ENCODE assay signal across 9 cellular contexts in the genomic region with DNA sequence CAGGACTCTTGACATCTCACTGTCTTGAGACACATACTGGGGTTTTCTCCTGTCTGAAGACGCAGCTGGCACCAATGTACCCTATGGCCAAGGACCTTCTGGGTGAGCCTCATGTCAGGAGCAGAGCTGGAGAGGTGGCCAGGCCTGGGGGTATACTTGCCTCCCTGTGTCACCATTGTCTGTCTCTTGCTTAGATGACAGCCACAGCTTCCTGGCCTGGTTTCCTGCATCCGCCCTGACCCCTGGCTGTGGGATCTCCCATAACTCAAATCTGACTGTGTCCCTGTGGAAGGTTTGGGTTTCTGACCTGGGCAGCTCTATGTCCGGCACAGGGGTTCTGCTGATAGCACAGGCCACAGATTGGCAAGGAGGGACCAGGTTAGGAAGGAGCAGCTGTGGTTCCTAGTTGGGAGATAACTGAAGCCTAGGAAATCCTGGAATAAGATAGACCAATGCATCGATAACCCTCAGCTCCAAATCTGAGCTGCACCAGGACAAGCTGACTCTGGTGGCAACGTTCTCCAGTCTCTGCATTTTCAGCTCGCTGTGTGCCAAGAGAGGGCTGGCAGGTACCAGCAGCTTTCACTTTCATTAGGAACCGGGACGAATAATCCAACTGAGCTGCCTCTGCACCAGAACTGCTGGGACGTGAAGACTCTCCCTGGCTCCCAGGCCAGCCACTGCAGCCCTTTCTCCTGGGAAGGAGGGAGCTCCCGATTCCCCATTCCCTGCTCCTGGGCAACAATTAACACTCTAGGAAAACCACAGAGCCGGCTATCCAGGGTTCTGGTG. TPM values are rescaled to one million over a fixed set of nuclear protein-coding genes. Genes with fewer than 3 reads are reported as not detected.
DNase-seq lines count a peak whose midpoint lies in the region; ATAC-seq and TF ChIP-seq lines count a peak whose summit lies in the region.
"Had no signal": no experiment of that assay in that cellular context is flagged by ENCODE, and none has a peak within 500 bp of the region (broad histone marks: within the 10 kb centered on the region; RNA-seq: fewer than 3 reads in every experiment).

No MANE protein-coding gene starts in this region.

- peak overlapping the region; percentile 93 for H3K27ac ChIP-seq in left ventricle myocardium inferior (replicated peaks)
- H3K27ac ChIP-seq in rectal smooth muscle tissue (ENCODE audit: low read depth, low read length), result peak overlapping the region; percentile 41

- ATAC-seq in GM19463 (IDR thresholded peaks at IDR 0.05; ENCODE audit: unreplicated experiment), result no peak

- intact Hi-C loops in left ventricle myocardium inferior (cut with micrococcal nuclease), result no loop called here

- H3K27ac Mint-ChIP-seq in activated CD4-positive, alpha-beta memory T cell treated with anti-CD3 and anti-CD28 coated beads, Interleukin-2, amount 10 ng/mL, durations not matched to agents 7 days and 5 days, result peak overlapping the region; percentile 45
- H3K27ac Mint-ChIP-seq: mesothelial cell of epicardium had no signal

- H3K9me3 ChIP-seq in left ventricle myocardium inferior (replicated peaks), result no peaks in the 10 kb centered on the region
- H3K9me3 ChIP-seq in MG63, result no peaks in the 10 kb centered on the region

- no peaks in the 10 kb centered on the region for H3K9me3 Mint-ChIP-seq in activated CD4-positive, alpha-beta memory T cell treated with anti-CD3 and anti-CD28 coated beads, Interleukin-2, amount 10 ng/mL, durations not matched to agents 7 days and 5 days
- H3K9me3 Mint-ChIP-seq: mesothelial cell of epicardium had no signal

- peaks cover 83% of the 10 kb centered on the region for H3K4me1 Mint-ChIP-seq in activated CD4-positive, alpha-beta memory T cell treated with anti-CD3 and anti-CD28 coated beads, Interleukin-2, amount 10 ng/mL, durations not matched to agents 7 days and 5 days

- DNase-seq in GM06990 (ENCODE audit: extremely low read depth, insufficient read length) (no peak), left ventricle myocardium inferior (peak; percentile 40), MG63 (no peak), DMS53 treated with DMSO at 0.1 percent for 48 hours (lab: John Stamatoyannopoulos, UW; ENCODE audit: unreplicated experiment) (no peak)
- DNase-seq in activated CD4-positive, alpha-beta memory T cell treated with anti-CD3 and anti-CD28 coated beads, Interleukin-2, amount 10 ng/mL, durations not matched to agents 7 days and 5 days, result peak; percentile 25
- DNase-seq in activated CD8-positive, alpha-beta memory T cell treated with anti-CD3 and anti-CD28 coated beads for 24 hours, result no peak

- POLR2A ChIA-PET in activated CD4-positive, alpha-beta memory T cell treated with anti-CD3 and anti-CD28 coated beads, Interleukin-2, amount 10 ng/mL, durations not matched to agents 7 days and 5 days (lab: Charles Lee), result interaction anchor here (0.6 to 3.3 kb wide), 9 partner anchors 11 to 1846 kb away, joined by 3 to 16 read pairs (median 3); partner anchors contain the start of genes CIITA and HAPSTR1

- H3K9ac ChIP-seq in rectal smooth muscle tissue (ENCODE audit: low read length), result no peak overlapping the region

- TF ChIP-seq CTCF in GM06990 (IDR thresholded peaks at IDR 0.05; ENCODE audit: insufficient read depth, low read length, poor library complexity, severe bottlenecking) (no peak), left ventricle myocardium inferior (IDR thresholded peaks at IDR 0.05; ENCODE audit: borderline replicate concordance) (peak; percentile 20)

- no peaks in the 10 kb centered on the region for H3K27me3 Mint-ChIP-seq in activated CD4-positive, alpha-beta memory T cell treated with anti-CD3 and anti-CD28 coated beads, Interleukin-2, amount 10 ng/mL, durations not matched to agents 7 days and 5 days

- H3K4me1 ChIP-seq in left ventricle myocardium inferior (peaks cover 97% of the 10 kb centered on the region), rectal smooth muscle tissue (ENCODE audit: control insufficient read depth, insufficient read depth, low read length) (peaks cover 42% of the 10 kb centered on the region)

- H3K27me3 ChIP-seq in GM06990 (replicated peaks; ENCODE audit: control insufficient read depth, insufficient read depth, low read length), result no peaks in the 10 kb centered on the region
- H3K27me3 ChIP-seq in left ventricle myocardium inferior (ENCODE audit: low read depth), result no peaks in the 10 kb centered on the region
- no peaks in the 10 kb centered on the region for H3K27me3 ChIP-seq in rectal smooth muscle tissue (ENCODE audit: control insufficient read depth, insufficient read depth, low read length)
- no peaks in the 10 kb centered on the region for H3K27me3 ChIP-seq in MG63

- H3K36me3 Mint-ChIP-seq in activated CD4-positive, alpha-beta memory T cell treated with anti-CD3 and anti-CD28 coated beads, Interleukin-2, amount 10 ng/mL, durations not matched to agents 7 days and 5 days (ENCODE audit: low read depth), result peaks cover 30% of the 10 kb centered on the region
- H3K36me3 Mint-ChIP-seq: mesothelial cell of epicardium had no signal

- H3K36me3 ChIP-seq in GM06990 (ENCODE audit: control insufficient read depth, insufficient read depth, low read length), result peaks cover 19% of the 10 kb centered on the region
- peaks cover 13% of the 10 kb centered on the region for H3K36me3 ChIP-seq in left ventricle myocardium inferior
- no peaks in the 10 kb centered on the region for H3K36me3 ChIP-seq in rectal smooth muscle tissue (ENCODE audit: control insufficient read depth, insufficient read depth, low read length)
- H3K36me3 ChIP-seq in MG63, result peaks cover 53% of the 10 kb centered on the region

- H3K4me3 ChIP-seq in GM06990 (replicated peaks; ENCODE audit: low read depth, low read length) (peak overlapping the region; percentile 40), left ventricle myocardium inferior (peak overlapping the region; percentile 93), rectal smooth muscle tissue (ENCODE audit: low read length) (peak overlapping the region; percentile 34), MG63 (no peak overlapping the region)

- CTCF ChIA-PET in activated CD4-positive, alpha-beta memory T cell treated with anti-CD3 and anti-CD28 coated beads, Interleukin-2, amount 10 ng/mL, durations not matched to agents 7 days and 5 days (lab: Charles Lee), result interaction anchor here (0.9 to 2.3 kb wide), 7 partner anchors 10 to 423 kb away, joined by 3 to 11 read pairs (median 4); partner anchors contain the start of gene CIITA

- H3K4me3 Mint-ChIP-seq in activated CD4-positive, alpha-beta memory T cell treated with anti-CD3 and anti-CD28 coated beads, Interleukin-2, amount 10 ng/mL, durations not matched to agents 7 days and 5 days, result peak overlapping the region; percentile 51
- H3K4me3 Mint-ChIP-seq: mesothelial cell of epicardium had no signal

RNA-seq across cellular contexts. Expression of gene DEXI, which starts 5.0 kb away (rescaled TPM):
- total RNA-seq in activated CD4-positive, alpha-beta memory T cell treated with anti-CD3 and anti-CD28 coated beads, Interleukin-2, amount 10 ng/mL, durations not matched to agents 7 days and 5 days, result 10 to 100 TPM; 24.2 to 24.7 TPM
- 110 TPM for total RNA-seq in left ventricle myocardium inferior
- total RNA-seq in MG63 (2014; rRNA removed; shearing (Covaris generic); ENCODE audit: low replicate concordance), result 64.1 and 87.2 TPM in 2 replicates

RNA-seq across cellular contexts. Expression of gene CLEC16A, which starts 7.1 kb away (rescaled TPM):
- total RNA-seq in activated CD4-positive, alpha-beta memory T cell treated with anti-CD3 and anti-CD28 coated beads, Interleukin-2, amount 10 ng/mL, durations not matched to agents 7 days and 5 days, result 10 to 100 TPM; 30.3 to 32.4 TPM
- 24.6 TPM for total RNA-seq in left ventricle myocardium inferior
- total RNA-seq in MG63 (2014; rRNA removed; shearing (Covaris generic); ENCODE audit: low replicate concordance), result 6.2 and 11.5 TPM in 2 replicates

Comparison
In these comparisons a context has a peak if more than half of its experiments do, and no peak if none do; other contexts are left out.
1. DNase-seq: peak in activated CD4-positive, alpha-beta memory T cell treated with anti-CD3 and anti-CD28 coated beads, Interleukin-2, amount 10 ng/mL, durations not matched to agents 7 days and 5 days (single experiment) and left ventricle myocardium inferior (single experiment); none in GM06990 (single experiment), MG63 (single experiment), DMS53 treated with DMSO at 0.1 percent for 48 hours (single experiment) and activated CD8-positive, alpha-beta memory T cell treated with anti-CD3 and anti-CD28 coated beads for 24 hours (single experiment).